8 cellular contexts compared by ENCODE assay signal in genomic region chr5:138212828-138213160, GRCh38. TPM values are rescaled to one million over a fixed set of nuclear protein-coding genes. Genes with fewer than 3 reads are reported as not detected.
DNase-seq lines count a peak whose midpoint lies in the region; ATAC-seq, FAIRE-seq and TF ChIP-seq lines count a peak whose summit lies in the region.

No MANE protein-coding gene starts in this region.

- no peaks in the 10 kb centered on the region for H3K9me3 ChIP-seq in ES-I3 (ENCODE audit: control insufficient read depth, insufficient read depth, low read length)
- H3K9me3 ChIP-seq in colonic mucosa: no peaks in the 10 kb centered on the region
- no peaks in the 10 kb centered on the region for H3K9me3 ChIP-seq in aorta (ENCODE audit: control insufficient read depth, low read length)

- H3K18ac ChIP-seq in mesendoderm (ENCODE audit: low read length): peak overlapping the region; percentile 88

- peak; percentile 20 for DNase-seq in LoVo (ENCODE audit: low spot score)
- DNase-seq in colonic mucosa: no peak
- peak; percentile 37 for DNase-seq in mesendoderm
- no peak for DNase-seq in aorta
- DNase-seq in RCC 7860 (ENCODE audit: low spot score): no peak
- DNase-seq in NCI-H187 (lab: John Stamatoyannopoulos, UW): no peak

- intact Hi-C loops in colonic mucosa (cut with DNase I) (no loop called here), aorta (cut with DNase I) (no loop called here)

- H4K5ac ChIP-seq in mesendoderm (ENCODE audit: low read length): no peak overlapping the region

- H3K27me3 ChIP-seq in colonic mucosa: no peaks in the 10 kb centered on the region
- no peaks in the 10 kb centered on the region for H3K27me3 ChIP-seq in mesendoderm (ENCODE audit: insufficient read depth, low read length, poor library complexity)
- no peaks in the 10 kb centered on the region for H3K27me3 ChIP-seq in aorta (ENCODE audit: control insufficient read depth in 1 of 2, insufficient read depth in 2 of 2, low read length in 1 of 2)

- no peak overlapping the region for H2BK120ac ChIP-seq in mesendoderm (ENCODE audit: low read depth, low read length)

- peak overlapping the region; percentile 20 for H3K4ac ChIP-seq in mesendoderm (ENCODE audit: low read depth, low read length)

- H3K79me1 ChIP-seq in mesendoderm (ENCODE audit: low read length): peaks cover 10% of the 10 kb centered on the region

- H3K4me1 ChIP-seq in ES-I3 (ENCODE audit: insufficient read depth, low read length) (no peaks in the 10 kb centered on the region), colonic mucosa (peaks cover 8% of the 10 kb centered on the region), mesendoderm (ENCODE audit: control insufficient read depth, low read depth, low read length) (no peaks in the 10 kb centered on the region), aorta (ENCODE audit: control insufficient read depth in 1 of 2, insufficient read depth in 2 of 2, low read length in 2 of 2) (no peaks in the 10 kb centered on the region)

- H3K56ac ChIP-seq in mesendoderm (ENCODE audit: low read length): peak overlapping the region; percentile 99

- H2BK15ac ChIP-seq in mesendoderm (replicated peaks; ENCODE audit: low read depth): no peak overlapping the region

- no CpG with 5 or more reads among the region's 8 CpGs for WGBS in mesendoderm (ENCODE audit: extremely low coverage, insufficient coverage, low lambda C conversion rate)
- 0% methylated on average over 8 of the region's 8 CpGs for WGBS in aorta, 2 donors

- H3K23ac ChIP-seq in mesendoderm (ENCODE audit: low read length): no peak overlapping the region

- H4K8ac ChIP-seq in mesendoderm (ENCODE audit: low read depth, low read length): peak overlapping the region; percentile 43

- no peak overlapping the region for H2BK5ac ChIP-seq in mesendoderm (ENCODE audit: low read length)

- ATAC-seq in GM21515 (IDR thresholded peaks at IDR 0.05; ENCODE audit: unreplicated experiment): peak; percentile 15
- ATAC-seq in aorta (ENCODE audit: low FRiP score): peak; percentile 51

- H3K4me2 ChIP-seq in mesendoderm (ENCODE audit: low read length): peak overlapping the region; percentile 93

- FAIRE-seq in RCC 7860 (lab: Jason Lieb, UNC): no peak

- H3K9ac ChIP-seq in ES-I3 (ENCODE audit: low read depth, low read length): peak overlapping the region; percentile 84
- peak overlapping the region; percentile 84 to 86 for H3K9ac ChIP-seq in colonic mucosa (ENCODE audit: low read depth in 2 of 2, low read length in 2 of 2)
- peak overlapping the region; percentile 93 for H3K9ac ChIP-seq in mesendoderm (ENCODE audit: low read length)

- no peak for TF ChIP-seq CTCF in colonic mucosa (IDR thresholded peaks at IDR 0.05)

- peak overlapping the region; percentile 83 for H2AK5ac ChIP-seq in mesendoderm (ENCODE audit: low read length)

- peaks cover 23% of the 10 kb centered on the region for H3K79me2 ChIP-seq in mesendoderm (ENCODE audit: control insufficient read depth, insufficient read depth, low read length)

- peak overlapping the region; percentile 99 for H3K4me3 ChIP-seq in colonic mucosa
- peak overlapping the region; percentile 100 for H3K4me3 ChIP-seq in mesendoderm (ENCODE audit: low read length)
- peak overlapping the region; percentile 49 to 79 for H3K4me3 ChIP-seq in aorta (ENCODE audit: low read length in 2 of 2)

- no peaks in the 10 kb centered on the region for H3K36me3 ChIP-seq in ES-I3 (ENCODE audit: insufficient read depth, low read length)
- H3K36me3 ChIP-seq in colonic mucosa: no peaks in the 10 kb centered on the region
- no peaks in the 10 kb centered on the region for H3K36me3 ChIP-seq in mesendoderm (ENCODE audit: control insufficient read depth, insufficient read depth, low read length)
- no peaks in the 10 kb centered on the region for H3K36me3 ChIP-seq in aorta (ENCODE audit: control insufficient read depth in 1 of 2, insufficient read depth in 2 of 2, low read length in 1 of 2)

- H3K27ac ChIP-seq in colonic mucosa: peak overlapping the region; percentile 69
- H3K27ac ChIP-seq in mesendoderm (ENCODE audit: low read depth, low read length): no peak overlapping the region
- H3K27ac ChIP-seq in aorta (ENCODE audit: low read depth in 1 of 2, low read length in 2 of 2): peak overlapping the region in 1 of 2 donors; percentile 49

RNA-seq across cellular contexts. Expression of gene CDC23, which starts 0.3 kb away (rescaled TPM):
- total RNA-seq in colonic mucosa: 10 to 100 TPM; 23.5 to 27.3 TPM
- 31.8 TPM for polyA plus RNA-seq in mesendoderm (2013, experiment 1 of 2)
- 32.9 TPM for polyA plus RNA-seq in mesendoderm (2013, experiment 2 of 2)
- total RNA-seq in aorta: 10 to 100 TPM; 17.8 to 21.1 TPM
- polyA plus RNA-seq in aorta: 10 to 100 TPM in 1 of 2 donors, 1 to 10 TPM in 1; 5.8 to 15.6 TPM

RNA-seq across cellular contexts. Expression of gene KIF20A, which starts 33.9 kb away (rescaled TPM):
- total RNA-seq in colonic mucosa (10 to 100 TPM; 10.4 to 35.7 TPM), aorta (1 to 10 TPM in 1 of 2 donors, under 1 TPM in 1; 0.26 to 1.9 TPM)
- 55.9 TPM for polyA plus RNA-seq in mesendoderm (2013, experiment 1 of 2)
- polyA plus RNA-seq in mesendoderm (2013, experiment 2 of 2): 56.5 TPM
- polyA plus RNA-seq in aorta: 1 to 10 TPM in 1 of 2 donors, under 1 TPM in 1; 0.10 to 1.4 TPM

RNA-seq across cellular contexts. Expression of gene BRD8, which starts 34.4 kb away (rescaled TPM):
- total RNA-seq in colonic mucosa: 10 to 100 TPM; 32.5 to 65.9 TPM
- polyA plus RNA-seq in mesendoderm (2013, experiment 1 of 2): 50.3 TPM
- polyA plus RNA-seq in mesendoderm (2013, experiment 2 of 2): 45.1 TPM
- total RNA-seq in aorta: 10 to 100 TPM; 36.0 to 60.6 TPM
- 10 to 100 TPM; 21.2 to 62.6 TPM for polyA plus RNA-seq in aorta

Comparison
In these comparisons a context has a peak if more than half of its experiments do, and no peak if none do; other contexts are left out.
1. DNase-seq: peak in LoVo (single experiment) and mesendoderm (single experiment); none in colonic mucosa (single experiment), aorta (0 of 2), RCC 7860 (single experiment) and NCI-H187 (0 of 2).
2. Peak in every context shown above with its lines, with median percentiles within 50 percentile points of each other: H3K9ac ChIP-seq and H3K4me3 ChIP-seq.